8 cellular contexts compared by ENCODE assay signal in genomic region chr10:58335306-58336005, GRCh38. TPM values are rescaled to one million over a fixed set of nuclear protein-coding genes. Genes with fewer than 3 reads are reported as not detected.
DNase-seq lines count a peak whose midpoint lies in the region; ATAC-seq, FAIRE-seq and TF ChIP-seq lines count a peak whose summit lies in the region.

No MANE protein-coding gene starts in this region.

- peak overlapping the region; percentile 58 to 89 for H3K27ac ChIP-seq in small intestine (ENCODE audit: low read depth in 1 of 2, low read length in 1 of 2)

- H3K27me3 ChIP-seq in small intestine (ENCODE audit: control insufficient read depth in 2 of 2, insufficient read depth in 2 of 2, low read length in 2 of 2) = no peaks in the 10 kb centered on the region

- no peaks in the 10 kb centered on the region for H3K36me3 ChIP-seq in small intestine (ENCODE audit: control insufficient read depth in 2 of 2, insufficient read depth in 2 of 2, low read length in 2 of 2)

- no peaks in the 10 kb centered on the region for H3K27me3 Mint-ChIP-seq in MCF 10A (ENCODE audit: insufficient read depth, unreplicated experiment)

- no TSS peak for BruUV-seq in MCF 10A (replicated peaks; lab: Mats Ljungman, UMichigan)

- CTCF ChIA-PET in MCF 10A (lab: Yijun Ruan, JAX) = interaction anchor here (1.0 to 1.2 kb wide), 3 partner anchors 16 to 49 kb away, joined by 3 to 6 read pairs (median 3); no protein-coding TSS in a partner anchor

- H3K27ac Mint-ChIP-seq in MCF 10A (ENCODE audit: low read depth, unreplicated experiment) = peak overlapping the region; percentile 86

- H3K36me3 Mint-ChIP-seq in MCF 10A (ENCODE audit: insufficient read depth, unreplicated experiment) = no peaks in the 10 kb centered on the region

- no peak for TF ChIP-seq CTCF in MCF 10A (IDR thresholded peaks at IDR 0.05; ENCODE audit: unreplicated experiment)

- peaks cover 13% of the 10 kb centered on the region for H3K4me1 Mint-ChIP-seq in MCF 10A (ENCODE audit: insufficient read depth, unreplicated experiment)

- peak overlapping the region; percentile 76 to 99 for H3K4me3 ChIP-seq in small intestine (ENCODE audit: low read depth in 1 of 2, low read length in 2 of 2)

- H3K9me3 Mint-ChIP-seq in MCF 10A (ENCODE audit: unreplicated experiment) = no peaks in the 10 kb centered on the region

- POLR2A ChIA-PET in MCF 10A (lab: Yijun Ruan, JAX) = interaction anchor here (0.6 to 5.5 kb wide), 13 partner anchors 12 to 69 kb away, joined by 3 to 50 read pairs (median 4); partner anchors contain the start of genes CISD1, IPMK and TFAM

- H3K9me3 ChIP-seq in small intestine (ENCODE audit: control insufficient read depth, low read depth) = no peaks in the 10 kb centered on the region

- FAIRE-seq in small intestine (lab: Jason Lieb, UNC) = no peak

- in situ Hi-C loops in ACHN (cut with HindIII; ENCODE audit: low pct_ligation_motif_present, low pct_unique_long_range_greater_than_20kb, low sequenced_read_pairs) = no loop called here

- intact Hi-C loops in MCF 10A (cut with micrococcal nuclease) = loop anchor here (2.0 kb wide), 1 partner anchor 49 kb away; the partner anchor contains the start of gene TFAM

- DNase-seq in ACHN = peak; percentile 59
- DNase-seq in RKO (ENCODE audit: low spot score) = peak; percentile 91
- peak; percentile 48 for DNase-seq in MCF 10A (ENCODE audit: unreplicated experiment)
- DNase-seq in iPS-NIHi7 (ENCODE audit: extremely low spot score) = peak; percentile 53
- DNase-seq in small intestine = peak; percentile 37
- DNase-seq in CD1c-positive myeloid dendritic cell (ENCODE audit: extremely low spot score) = no peak

- peak overlapping the region; percentile 95 for H3K4me3 Mint-ChIP-seq in MCF 10A (ENCODE audit: unreplicated experiment)

- peaks cover 0 to 2% of the 10 kb centered on the region in 2 donors for H3K4me1 ChIP-seq in small intestine (ENCODE audit: control insufficient read depth in 2 of 2, insufficient read depth in 1 of 2, low read depth in 1 of 2, low read length in 1 of 2)

- ATAC-seq in GM18519 (IDR thresholded peaks at IDR 0.05; ENCODE audit: low FRiP score, unreplicated experiment) (peak; percentile 20), HG03025 (IDR thresholded peaks at IDR 0.05; ENCODE audit: low FRiP score, unreplicated experiment) (peak; percentile 62)

- WGBS in small intestine, 3 donors = 1 to 3% (median 2%) methylated on average over 30 to 37 of the region's 37 CpGs

RNA-seq across cellular contexts. Expression of gene UBE2D1, which starts 0.7 kb away (rescaled TPM):
- 12.2 and 14.7 TPM in 2 replicates for total RNA-seq in MCF 10A (2022)
- 1 to 10 TPM; 7.8 to 9.7 (median 8.6) TPM for polyA plus RNA-seq in small intestine

RNA-seq across cellular contexts. Expression of gene TFAM, which starts 49.8 kb away (rescaled TPM):
- total RNA-seq in MCF 10A (2022) = 44.4 and 62.3 TPM in 2 replicates
- 10 to 100 TPM; 14.1 to 23.2 (median 14.8) TPM for polyA plus RNA-seq in small intestine
